Comparison of ENCODE assay signal across 1 cellular context in genomic region chr4:77157859-77158486, GRCh38.
TF ChIP-seq lines count a peak whose summit lies in the region.

No MANE protein-coding gene starts in this region.

TF ChIP-seq in HepG2, 621 proteins besides CTCF, POLR2A, EP300 and RAD21 (continued from another document and continues in another):
- TF ChIP-seq ZNF552 (CRISPR knock-in tag; IDR thresholded peaks at IDR 0.05; ENCODE audit: borderline replicate concordance): no peak
- TF ChIP-seq JUNB (CRISPR knock-in tag; IDR thresholded peaks at IDR 0.05; ENCODE audit: borderline replicate concordance): no peak
- TF ChIP-seq HES4 (CRISPR knock-in tag; IDR thresholded peaks at IDR 0.05; ENCODE audit: borderline replicate concordance): peak; percentile 47; the same call in 1 of the 2 replicates
- TF ChIP-seq, protein P1, sequence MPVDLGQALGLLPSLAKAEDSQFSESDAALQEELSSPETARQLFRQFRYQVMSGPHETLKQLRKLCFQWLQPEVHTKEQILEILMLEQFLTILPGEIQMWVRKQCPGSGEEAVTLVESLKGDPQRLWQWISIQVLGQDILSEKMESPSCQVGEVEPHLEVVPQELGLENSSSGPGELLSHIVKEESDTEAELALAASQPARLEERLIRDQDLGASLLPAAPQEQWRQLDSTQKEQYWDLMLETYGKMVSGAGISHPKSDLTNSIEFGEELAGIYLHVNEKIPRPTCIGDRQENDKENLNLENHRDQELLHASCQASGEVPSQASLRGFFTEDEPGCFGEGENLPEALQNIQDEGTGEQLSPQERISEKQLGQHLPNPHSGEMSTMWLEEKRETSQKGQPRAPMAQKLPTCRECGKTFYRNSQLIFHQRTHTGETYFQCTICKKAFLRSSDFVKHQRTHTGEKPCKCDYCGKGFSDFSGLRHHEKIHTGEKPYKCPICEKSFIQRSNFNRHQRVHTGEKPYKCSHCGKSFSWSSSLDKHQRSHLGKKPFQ (CRISPR knock-in tag; IDR thresholded peaks at IDR 0.05; ENCODE audit: insufficient replicate concordance): no peak
- 0 out of 2 replicates have a peak, but pooled peaks have one; percentile 20 for TF ChIP-seq ZNF670 (CRISPR knock-in tag; IDR thresholded peaks at IDR 0.05; ENCODE audit: borderline replicate concordance)
- no peak for TF ChIP-seq SIX1 (CRISPR knock-in tag; IDR thresholded peaks at IDR 0.05; ENCODE audit: borderline replicate concordance)
- peak; percentile 73; the same call in 1 of the 2 replicates for TF ChIP-seq ZBTB2 (CRISPR knock-in tag; IDR thresholded peaks at IDR 0.05; ENCODE audit: low read depth)
- TF ChIP-seq ZNF724P (CRISPR knock-in tag; IDR thresholded peaks at IDR 0.05; ENCODE audit: borderline replicate concordance): no peak
- peak; percentile 60 for TF ChIP-seq PATZ1 (CRISPR knock-in tag; IDR thresholded peaks at IDR 0.05)
- TF ChIP-seq ZNF343 (CRISPR knock-in tag; IDR thresholded peaks at IDR 0.05): no peak
- no peak for TF ChIP-seq FOXC1 (CRISPR knock-in tag; IDR thresholded peaks at IDR 0.05; ENCODE audit: borderline replicate concordance)
- no peak for TF ChIP-seq KAT7 (CRISPR knock-in tag; IDR thresholded peaks at IDR 0.05; ENCODE audit: borderline replicate concordance)
- peak; percentile 68 for TF ChIP-seq PHF8 (CRISPR knock-in tag; IDR thresholded peaks at IDR 0.05)
- no peak for TF ChIP-seq U2AF2 (IDR thresholded peaks at IDR 0.05; ENCODE audit: low read depth, low read length)
- TF ChIP-seq HNRNPUL1 (IDR thresholded peaks at IDR 0.05; ENCODE audit: low read depth, low read length): no peak
- peak; percentile 30; the same call in 1 of the 2 replicates for TF ChIP-seq MYC (CRISPR knock-in tag; IDR thresholded peaks at IDR 0.05; ENCODE audit: borderline replicate concordance)
- TF ChIP-seq THAP11 (CRISPR knock-in tag; IDR thresholded peaks at IDR 0.05): no peak
- TF ChIP-seq ZBTB42 (CRISPR knock-in tag; IDR thresholded peaks at IDR 0.05): no peak
- no peak for TF ChIP-seq TBX3 (IDR thresholded peaks at IDR 0.05; ENCODE audit: borderline replicate concordance)
- TF ChIP-seq ZSCAN29 (CRISPR knock-in tag; conservative IDR thresholded peaks at IDR 0.05): no peak
- no peak for TF ChIP-seq RFX3 (CRISPR knock-in tag; IDR thresholded peaks at IDR 0.05)
- no peak for TF ChIP-seq ZNF879 (CRISPR knock-in tag; IDR thresholded peaks at IDR 0.05)
- no peak for TF ChIP-seq YEATS2 (CRISPR knock-in tag; IDR thresholded peaks at IDR 0.05; ENCODE audit: borderline replicate concordance)
- TF ChIP-seq ZNF576 (CRISPR knock-in tag; IDR thresholded peaks at IDR 0.05): no peak
- TF ChIP-seq HOXA3 (CRISPR knock-in tag; IDR thresholded peaks at IDR 0.05): peak; percentile 55; the same call in 1 of the 2 replicates
- no peak for TF ChIP-seq ZNF333 (CRISPR knock-in tag; IDR thresholded peaks at IDR 0.05; ENCODE audit: borderline replicate concordance)
- TF ChIP-seq CBX2 (IDR thresholded peaks at IDR 0.05; ENCODE audit: low read depth, low read length): peak; percentile 45; the same call in 1 of the 2 replicates
- no peak for TF ChIP-seq CBX2 (CRISPR knock-in tag; IDR thresholded peaks at IDR 0.05; ENCODE audit: low read depth)
- TF ChIP-seq ZNF687 (CRISPR knock-in tag; IDR thresholded peaks at IDR 0.05): peak; percentile 72
- no peak for TF ChIP-seq IRX3 (CRISPR knock-in tag; IDR thresholded peaks at IDR 0.05; ENCODE audit: borderline replicate concordance, low read depth)
- no peak for TF ChIP-seq SRF (IDR thresholded peaks at IDR 0.05; ENCODE audit: low read depth, low read length)
- no peak for TF ChIP-seq NFRKB (IDR thresholded peaks at IDR 0.05)
- no peak for TF ChIP-seq ZNF567 (CRISPR knock-in tag; IDR thresholded peaks at IDR 0.05; ENCODE audit: borderline replicate concordance)
- TF ChIP-seq XBP1 (CRISPR knock-in tag; IDR thresholded peaks at IDR 0.05): no peak
- TF ChIP-seq SCMH1 (CRISPR knock-in tag; IDR thresholded peaks at IDR 0.05; ENCODE audit: borderline replicate concordance): no peak
- TF ChIP-seq ZBTB7B (CRISPR knock-in tag; IDR thresholded peaks at IDR 0.05): peak; percentile 44; the same call in 1 of the 2 replicates
- TF ChIP-seq, protein P2, sequence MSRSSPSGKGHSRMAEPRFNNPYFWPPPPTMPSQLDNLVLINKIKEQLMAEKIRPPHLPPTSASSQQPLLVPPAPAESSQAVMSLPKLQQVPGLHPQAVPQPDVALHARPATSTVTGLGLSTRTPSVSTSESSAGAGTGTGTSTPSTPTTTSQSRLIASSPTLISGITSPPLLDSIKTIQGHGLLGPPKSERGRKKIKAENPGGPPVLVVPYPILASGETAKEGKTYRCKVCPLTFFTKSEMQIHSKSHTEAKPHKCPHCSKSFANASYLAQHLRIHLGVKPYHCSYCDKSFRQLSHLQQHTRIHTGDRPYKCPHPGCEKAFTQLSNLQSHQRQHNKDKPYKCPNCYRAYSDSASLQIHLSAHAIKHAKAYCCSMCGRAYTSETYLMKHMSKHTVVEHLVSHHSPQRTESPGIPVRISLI (CRISPR knock-in tag; IDR thresholded peaks at IDR 0.05; ENCODE audit: borderline replicate concordance): no peak
- no peak for TF ChIP-seq SMAD3 (CRISPR knock-in tag; IDR thresholded peaks at IDR 0.05)
- TF ChIP-seq MAFF (IDR thresholded peaks at IDR 0.05; ENCODE audit: low read depth, low read length): no peak
- 0 out of 2 replicates have a peak, but pooled peaks have one; percentile 38 for TF ChIP-seq RNF219 (CRISPR knock-in tag; IDR thresholded peaks at IDR 0.05)
- no peak; the same call in 1 of the 2 replicates for TF ChIP-seq ZNF703 (CRISPR knock-in tag; IDR thresholded peaks at IDR 0.05; ENCODE audit: borderline replicate concordance)
- TF ChIP-seq NONO (IDR thresholded peaks at IDR 0.05): no peak
- TF ChIP-seq NONO (CRISPR knock-in tag; conservative IDR thresholded peaks at IDR 0.05): peak; percentile 90; the same call in 1 of the 2 replicates
- no peak for TF ChIP-seq IKZF1 (IDR thresholded peaks at IDR 0.05)
- TF ChIP-seq NFYC (CRISPR knock-in tag; IDR thresholded peaks at IDR 0.05): no peak
- TF ChIP-seq HDAC1 (CRISPR knock-in tag; IDR thresholded peaks at IDR 0.05): peak; percentile 49
- TF ChIP-seq, protein P3, sequence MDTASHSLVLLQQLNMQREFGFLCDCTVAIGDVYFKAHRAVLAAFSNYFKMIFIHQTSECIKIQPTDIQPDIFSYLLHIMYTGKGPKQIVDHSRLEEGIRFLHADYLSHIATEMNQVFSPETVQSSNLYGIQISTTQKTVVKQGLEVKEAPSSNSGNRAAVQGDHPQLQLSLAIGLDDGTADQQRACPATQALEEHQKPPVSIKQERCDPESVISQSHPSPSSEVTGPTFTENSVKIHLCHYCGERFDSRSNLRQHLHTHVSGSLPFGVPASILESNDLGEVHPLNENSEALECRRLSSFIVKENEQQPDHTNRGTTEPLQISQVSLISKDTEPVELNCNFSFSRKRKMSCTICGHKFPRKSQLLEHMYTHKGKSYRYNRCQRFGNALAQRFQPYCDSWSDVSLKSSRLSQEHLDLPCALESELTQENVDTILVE (CRISPR knock-in tag; IDR thresholded peaks at IDR 0.05): peak; percentile 45; the same call in 1 of the 2 replicates
- TF ChIP-seq CREM (IDR thresholded peaks at IDR 0.05): no peak
- no peak for TF ChIP-seq CREM (CRISPR knock-in tag; IDR thresholded peaks at IDR 0.05)
- TF ChIP-seq FOXK1 (CRISPR knock-in tag; IDR thresholded peaks at IDR 0.05; ENCODE audit: borderline replicate concordance, low read depth): no peak
- TF ChIP-seq MED8 (CRISPR knock-in tag; IDR thresholded peaks at IDR 0.05; ENCODE audit: insufficient replicate concordance): no peak
